In the genomic region with DNA sequence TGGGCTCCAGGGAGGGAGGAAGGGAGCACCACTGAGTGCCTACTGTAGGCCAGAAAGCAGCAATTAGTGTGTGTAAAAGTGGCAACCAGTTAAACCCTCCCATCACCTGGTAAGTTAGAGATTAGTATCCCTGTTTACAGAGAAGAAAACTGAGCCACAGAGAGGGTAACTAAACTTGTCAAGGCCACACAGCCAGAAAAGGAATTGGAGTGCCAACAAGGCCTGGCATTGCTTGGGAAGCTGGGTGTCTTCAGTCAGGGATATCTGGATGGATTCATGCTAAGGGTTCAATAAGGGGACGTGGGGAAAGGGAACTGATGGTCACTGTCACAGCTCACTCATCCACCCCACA, we compare ENCODE assay signal across 8 cellular contexts. TPM values are rescaled to one million over a fixed set of nuclear protein-coding genes. Genes with fewer than 3 reads are reported as not detected.
A peak's percentile ranks its signal among the peaks of the same experiment; 100 is the strongest.
DNase-seq lines count a peak whose midpoint lies in the region; ATAC-seq lines count a peak whose summit lies in the region.

No MANE protein-coding gene starts in this region.

- H4K20me1 ChIP-seq in BLaER1 = no peaks in the 10 kb centered on the region
- no peaks in the 10 kb centered on the region for H4K20me1 ChIP-seq in Karpas-422 (ENCODE audit: insufficient read depth, low read depth, low read length)

- DNase-seq in Karpas-422 (no peak), caudate nucleus (lab: John Stamatoyannopoulos, UW) (no peak), KG1 (lab: John Stamatoyannopoulos, UW) (no peak), NCI-H2029 treated with DMSO at 0.1 percent for 48 hours (lab: John Stamatoyannopoulos, UW) (no peak)
- no peak for DNase-seq in natural killer cell treated with Interleukin-12 subunit alpha and Interleukin-12 subunit beta and Interleukin-15 and Interleukin-18, amount 100 ng/mL, for 72 hours (ENCODE audit: low spot score)
- DNase-seq in activated effector memory CD4-positive, alpha-beta T cell treated with anti-CD3 and anti-CD28 coated beads, Interleukin-2, amount 50 U/mL, for 16 hours = no peak

- no peaks in the 10 kb centered on the region for H3K27me3 Mint-ChIP-seq in natural killer cell treated with Interleukin-12 subunit alpha and Interleukin-12 subunit beta and Interleukin-15 and Interleukin-18, amount 100 ng/mL, for 72 hours

- H2AFZ ChIP-seq in Karpas-422 (ENCODE audit: low read length) = no peak overlapping the region

- no peaks in the 10 kb centered on the region for H3K9me3 Mint-ChIP-seq in natural killer cell treated with Interleukin-12 subunit alpha and Interleukin-12 subunit beta and Interleukin-15 and Interleukin-18, amount 100 ng/mL, for 72 hours

- no peaks in the 10 kb centered on the region for H3K9me3 ChIP-seq in BLaER1
- no peaks in the 10 kb centered on the region for H3K9me3 ChIP-seq in Karpas-422 (ENCODE audit: low read length)

- peak overlapping the region; percentile 91 to 92 for H3K27ac Mint-ChIP-seq in natural killer cell treated with Interleukin-12 subunit alpha and Interleukin-12 subunit beta and Interleukin-15 and Interleukin-18, amount 100 ng/mL, for 72 hours

- H3K4me2 ChIP-seq in BLaER1 (peak overlapping the region; percentile 98), Karpas-422 (ENCODE audit: low read depth, low read length, poor library complexity, severe bottlenecking) (peak overlapping the region; percentile 85)

- H3K27ac ChIP-seq in BLaER1 (peak overlapping the region; percentile 36; the same call in 1 of the 2 replicates), Karpas-422 (ENCODE audit: low read length) (peak overlapping the region; percentile 92), caudate nucleus (ENCODE audit: low read depth, low read length) (peak overlapping the region; percentile 96)

- H3K36me3 Mint-ChIP-seq in natural killer cell treated with Interleukin-12 subunit alpha and Interleukin-12 subunit beta and Interleukin-15 and Interleukin-18, amount 100 ng/mL, for 72 hours = no peaks in the 10 kb centered on the region

- H3K27me3 ChIP-seq in BLaER1 (no peaks in the 10 kb centered on the region), Karpas-422 (ENCODE audit: low read length) (no peaks in the 10 kb centered on the region)

- H3K36me3 ChIP-seq in BLaER1 = no peaks in the 10 kb centered on the region
- H3K36me3 ChIP-seq in Karpas-422 (ENCODE audit: insufficient read depth, low read length) = no peaks in the 10 kb centered on the region

- H3K4me1 ChIP-seq in BLaER1 = peaks cover 64% of the 10 kb centered on the region
- H3K4me1 ChIP-seq in Karpas-422 (ENCODE audit: low read length) = peaks cover 66% of the 10 kb centered on the region

- H3K79me2 ChIP-seq in Karpas-422 (ENCODE audit: low read length) = no peaks in the 10 kb centered on the region

- H3K9ac ChIP-seq in BLaER1 = no peak overlapping the region
- peak overlapping the region; percentile 85 for H3K9ac ChIP-seq in Karpas-422 (ENCODE audit: low read length)

- H3K4me3 ChIP-seq in BLaER1 = peak overlapping the region; percentile 75
- H3K4me3 ChIP-seq in Karpas-422 (ENCODE audit: low read length) = peak overlapping the region; percentile 73; the same call in 1 of the 2 replicates

- H3K9me2 ChIP-seq in Karpas-422 (replicated peaks; ENCODE audit: insufficient read depth, low read length) = no peaks in the 10 kb centered on the region

- peak overlapping the region; percentile 89 for H3K4me3 Mint-ChIP-seq in natural killer cell treated with Interleukin-12 subunit alpha and Interleukin-12 subunit beta and Interleukin-15 and Interleukin-18, amount 100 ng/mL, for 72 hours

- peaks cover 9 to 12% of the 10 kb centered on the region in 2 donors for H3K4me1 Mint-ChIP-seq in natural killer cell treated with Interleukin-12 subunit alpha and Interleukin-12 subunit beta and Interleukin-15 and Interleukin-18, amount 100 ng/mL, for 72 hours (ENCODE audit: low read depth in 2 of 2)

- no peak for ATAC-seq in natural killer cell treated with Interleukin-12 subunit alpha and Interleukin-12 subunit beta and Interleukin-15 and Interleukin-18, amount 100 ng/mL, for 72 hours
- no peak for ATAC-seq in HG02588 (IDR thresholded peaks at IDR 0.05; ENCODE audit: unreplicated experiment)

RNA-seq across cellular contexts. Expression of a gene that starts 23.6 kb away (rescaled TPM):
- 9.2 and 28.5 TPM in 2 replicates for total RNA-seq in Karpas-422 (2014; rRNA removed; shearing (Covaris generic); ENCODE audit: low replicate concordance)
- 1 to 10 TPM in 1 of 2 donors, not detected in 1; 1.2 TPM for total RNA-seq in natural killer cell treated with Interleukin-12 subunit alpha and Interleukin-12 subunit beta and Interleukin-15 and Interleukin-18, amount 100 ng/mL, for 72 hours

RNA-seq across cellular contexts. Expression of a gene that starts 28.1 kb away (rescaled TPM):
- total RNA-seq in Karpas-422 (2014; rRNA removed; shearing (Covaris generic); ENCODE audit: low replicate concordance) = not detected in 2 replicates
- total RNA-seq in natural killer cell treated with Interleukin-12 subunit alpha and Interleukin-12 subunit beta and Interleukin-15 and Interleukin-18, amount 100 ng/mL, for 72 hours = not detected

Comparison
In these comparisons a context has a peak if more than half of its experiments do, and no peak if none do; other contexts are left out.
1. H3K27ac ChIP-seq: peak in every context shown above with its lines; median percentile 96 in caudate nucleus; 92 in Karpas-422; 36 in BLaER1.